Comparison of ENCODE assay signal across 13 cellular contexts in genomic region chr2:111694690-111695089, GRCh38.
DNase-seq lines count a peak whose midpoint lies in the region; ATAC-seq, FAIRE-seq and TF ChIP-seq lines count a peak whose summit lies in the region.
"Had no signal": no experiment of that assay in that cellular context is flagged by ENCODE, and none has a peak within 500 bp of the region (broad histone marks: within the 10 kb centered on the region; RNA-seq: fewer than 3 reads in every experiment).

No MANE protein-coding gene starts in this region.

- no peak for FAIRE-seq in RCC 7860 (lab: Jason Lieb, UNC)

- H3K27ac Mint-ChIP-seq in stimulated activated naive CD8-positive, alpha-beta T cell treated with anti-CD3 and anti-CD28 coated beads, Interleukin-15, amount 100 ng/mL, for 72 hours: no peak overlapping the region
- H3K27ac Mint-ChIP-seq: activated T-helper 2 cell treated with anti-CD3 and anti-CD28 coated beads, Interferon-gamma antibody, Interleukin-2, Interleukin-4, amounts not matched to agents 10 μg/mL and 5 μg/mL and 100 μg/mL, durations not matched to agents 14 hours and 24 hours and 36 hours had no signal

- no peaks in the 10 kb centered on the region for H3K9me3 ChIP-seq in DND-41 (ENCODE audit: insufficient read depth, low read length, severe bottlenecking)
- peaks cover 0 to 16% (median 5%) of the 10 kb centered on the region in 3 donors for H3K9me3 ChIP-seq in esophagus squamous epithelium
- H3K9me3 ChIP-seq: right lobe of liver had no signal

- H3K4me3 Mint-ChIP-seq in stimulated activated naive CD8-positive, alpha-beta T cell treated with anti-CD3 and anti-CD28 coated beads, Interleukin-15, amount 100 ng/mL, for 72 hours: no peak overlapping the region
- H3K4me3 Mint-ChIP-seq: CD8-positive, alpha-beta memory T cell had no signal

- no peak overlapping the region for H2AFZ ChIP-seq in DND-41 (ENCODE audit: low read depth, low read length)

- H3K4me3 ChIP-seq in DND-41 (ENCODE audit: low read depth in 1 of 2, low read length in 2 of 2): no peak overlapping the region
- H3K4me3 ChIP-seq in esophagus squamous epithelium: no peak overlapping the region
- H3K4me3 ChIP-seq: right lobe of liver had no signal

- peaks cover 11% of the 10 kb centered on the region for H3K4me1 Mint-ChIP-seq in stimulated activated naive CD8-positive, alpha-beta T cell treated with anti-CD3 and anti-CD28 coated beads, Interleukin-15, amount 100 ng/mL, for 72 hours

- no peak overlapping the region for H3K4me2 ChIP-seq in DND-41 (ENCODE audit: insufficient read depth, low read length)

- WGBS in esophagus squamous epithelium, 2 donors: 13 to 28% methylated on average over 3 of the region's 3 CpGs

- no peaks in the 10 kb centered on the region for H3K9me3 Mint-ChIP-seq in stimulated activated naive CD8-positive, alpha-beta T cell treated with anti-CD3 and anti-CD28 coated beads, Interleukin-15, amount 100 ng/mL, for 72 hours
- H3K9me3 Mint-ChIP-seq: CD8-positive, alpha-beta memory T cell had no signal

- intact Hi-C loops in esophagus squamous epithelium (cut with DNase I) (no loop called here), posterior vena cava (cut with DNase I) (no loop called here)

- no peaks in the 10 kb centered on the region for H3K36me3 ChIP-seq in DND-41 (ENCODE audit: insufficient read depth, low read length)
- no peaks in the 10 kb centered on the region for H3K36me3 ChIP-seq in esophagus squamous epithelium
- H3K36me3 ChIP-seq: right lobe of liver had no signal

- no peaks in the 10 kb centered on the region for H4K20me1 ChIP-seq in DND-41 (ENCODE audit: insufficient read depth, low read length)

- DNase-seq in DND-41 (no peak), RCC 7860 (ENCODE audit: low spot score) (peak; percentile 26), esophagus squamous epithelium (lab: John Stamatoyannopoulos, UW) (no peak), posterior vena cava (ENCODE audit: low spot score) (peak; percentile 80), NCI-H2196 treated with DMSO at 0.1 percent for 48 hours (lab: John Stamatoyannopoulos, UW; ENCODE audit: unreplicated experiment) (no peak), HuH-7.5 (ENCODE audit: low spot score) (no peak), GM13976 (ENCODE audit: low spot score) (no peak)
- DNase-seq in stimulated activated naive CD8-positive, alpha-beta T cell treated with anti-CD3 and anti-CD28 coated beads, Interleukin-15, amount 100 ng/mL, for 72 hours: no peak
- DNase-seq: CD8-positive, alpha-beta memory T cell; NCI-H524 treated with DMSO at 0.1 percent for 48 hours; right lobe of liver had no signal

- no peaks in the 10 kb centered on the region for H3K27me3 ChIP-seq in DND-41 (ENCODE audit: insufficient read depth, low read length, poor library complexity)
- no peaks in the 10 kb centered on the region for H3K27me3 ChIP-seq in esophagus squamous epithelium
- H3K27me3 ChIP-seq: right lobe of liver had no signal

- TF ChIP-seq POLR2A in esophagus squamous epithelium (IDR thresholded peaks at IDR 0.05): no peak

- no peak overlapping the region for H3K9ac ChIP-seq in DND-41 (ENCODE audit: low read depth, low read length)

- H3K4me1 ChIP-seq in DND-41 (ENCODE audit: insufficient read depth, low read length) (peaks cover 37% of the 10 kb centered on the region), esophagus squamous epithelium (peaks cover 16 to 59% (median 19%) of the 10 kb centered on the region in 3 donors)

- no peak for ATAC-seq in DND-41 (ENCODE audit: insufficient read depth, low read depth)
- ATAC-seq in stimulated activated naive CD8-positive, alpha-beta T cell treated with anti-CD3 and anti-CD28 coated beads, Interleukin-15, amount 100 ng/mL, for 72 hours: no peak
- ATAC-seq: activated CD4-positive, CD25-positive, alpha-beta regulatory T cell treated with anti-CD3 and anti-CD28 coated beads, Interleukin-2, amount 50 U/mL, for 24 hours; right lobe of liver had no signal

- no peaks in the 10 kb centered on the region for H3K79me2 ChIP-seq in DND-41 (ENCODE audit: insufficient read depth, low read length)

- in situ Hi-C loops in GM13976 (cut with MboI; ENCODE audit: low sequenced_read_pairs, unreplicated experiment): no loop called here

- H3K27me3 Mint-ChIP-seq in stimulated activated naive CD8-positive, alpha-beta T cell treated with anti-CD3 and anti-CD28 coated beads, Interleukin-15, amount 100 ng/mL, for 72 hours: peaks cover 8% of the 10 kb centered on the region

- H3K27ac ChIP-seq in DND-41 (ENCODE audit: low read length): 0 out of 2 replicates have a peak overlapping the region, but pooled peaks have one; percentile 18
- H3K27ac ChIP-seq in esophagus squamous epithelium: peak overlapping the region; percentile 19 to 80 (median 70)
- H3K27ac ChIP-seq: right lobe of liver had no signal

- TF ChIP-seq CTCF in DND-41 (IDR thresholded peaks at IDR 0.05; ENCODE audit: borderline replicate concordance, extremely low read depth, low read length, poor library complexity, severe bottlenecking): no peak
- no peak for TF ChIP-seq CTCF in esophagus squamous epithelium (IDR thresholded peaks at IDR 0.05)
- TF ChIP-seq CTCF in GM13976 (IDR thresholded peaks at IDR 0.05; ENCODE audit: borderline replicate concordance, control extremely low read depth, extremely low read depth, insufficient read depth, missing control alignments): no peak

Comparison
In these comparisons a context has a peak if more than half of its experiments do, and no peak if none do; other contexts are left out.
1. DNase-seq: peak in RCC 7860 (single experiment) and posterior vena cava (single experiment); none in DND-41 (single experiment), esophagus squamous epithelium (single experiment), NCI-H2196 treated with DMSO at 0.1 percent for 48 hours (single experiment), stimulated activated naive CD8-positive, alpha-beta T cell treated with anti-CD3 and anti-CD28 coated beads, Interleukin-15, amount 100 ng/mL, for 72 hours (0 of 2), HuH-7.5 (single experiment) and GM13976 (single experiment).